18 cellular contexts compared by ENCODE assay signal in the genomic region with DNA sequence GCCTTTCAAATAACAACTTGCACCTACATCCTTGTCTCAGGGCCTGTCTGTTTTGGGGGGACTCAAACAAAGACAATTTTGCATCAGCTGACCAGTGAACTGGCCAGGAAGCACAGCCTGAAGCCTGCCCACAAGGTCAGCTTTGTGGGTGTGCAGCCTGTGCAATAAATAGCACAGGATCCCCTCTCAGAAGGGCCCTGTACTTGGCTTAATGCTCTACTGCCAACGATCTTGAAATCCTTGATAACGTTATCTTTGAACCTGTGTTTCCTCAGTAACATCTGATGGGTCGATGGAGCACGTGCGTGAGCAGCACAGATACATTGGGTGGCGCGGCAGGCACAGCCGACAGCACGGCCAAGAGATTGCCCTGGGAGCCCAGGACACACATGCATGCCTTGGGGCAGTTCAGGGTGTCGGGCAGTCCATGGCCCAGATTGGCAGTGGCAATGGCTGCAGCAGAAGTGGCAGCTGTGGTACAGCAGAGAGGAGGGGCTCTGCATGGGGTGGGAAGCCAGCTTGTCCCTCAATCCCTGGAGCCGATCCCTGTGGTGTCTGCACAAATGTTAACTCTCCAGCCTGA. TPM values are rescaled to one million over a fixed set of nuclear protein-coding genes. Genes with fewer than 3 reads are reported as not detected.
DNase-seq lines count a peak whose midpoint lies in the region; ATAC-seq and TF ChIP-seq lines count a peak whose summit lies in the region.
"Had no signal": no experiment of that assay in that cellular context is flagged by ENCODE, and none has a peak within 500 bp of the region (broad histone marks: within the 10 kb centered on the region; RNA-seq: fewer than 3 reads in every experiment).

No MANE protein-coding gene starts in this region.

- 44 to 60% (median 52%) methylated on average over 8 to 11 of the region's 11 CpGs for WGBS in heart left ventricle, 4 donors

- no peak overlapping the region for H3K4me3 ChIP-seq in BE2C (ENCODE audit: low read depth, low read length)
- no peak overlapping the region for H3K4me3 ChIP-seq in heart left ventricle
- H3K4me3 ChIP-seq in uterus = no peak overlapping the region
- H3K4me3 ChIP-seq: HAP-1, Peyer's patch, SK-N-MC had no signal

- H3K27me3 ChIP-seq in BE2C = no peaks in the 10 kb centered on the region
- H3K27me3 ChIP-seq in heart left ventricle = peaks cover 0 to 49% (median 0%) of the 10 kb centered on the region in 9 donors
- H3K27me3 ChIP-seq in uterus = no peaks in the 10 kb centered on the region
- H3K27me3 ChIP-seq: Peyer's patch had no signal

- H3K9me3 ChIP-seq in BE2C (no peaks in the 10 kb centered on the region), heart left ventricle (no peaks in the 10 kb centered on the region), uterus (no peaks in the 10 kb centered on the region)
- H3K9me3 ChIP-seq: HAP-1, Peyer's patch had no signal

- TF ChIP-seq POLR2A in heart left ventricle (IDR thresholded peaks at IDR 0.05) (no peak), uterus (IDR thresholded peaks at IDR 0.05) (no peak)

- H3K27ac ChIP-seq in heart left ventricle (peak overlapping the region in 2 of 12 donors; percentile 15 to 19), uterus (no peak overlapping the region)
- H3K27ac ChIP-seq: C4-2B, KMS-11, Peyer's patch, SK-N-MC had no signal

- intact Hi-C loops in heart left ventricle (cut with DNase I) = no loop called here
- intact Hi-C loops in uterus (cut with DNase I; ENCODE audit: low total_unique reads) = no loop called here

- peak; percentile 46 for DNase-seq in BE2C
- DNase-seq in NCI-H69 (lab: John Stamatoyannopoulos, UW) = peak; percentile 28
- DNase-seq in heart left ventricle = peak; percentile 35 to 81 (median 66)
- peak; percentile 23 for DNase-seq in mucosa of gallbladder (ENCODE audit: low spot score)
- DNase-seq in uterus = no peak
- no peak for DNase-seq in stimulated activated naive CD4-positive, alpha-beta T cell (lab: John Stamatoyannopoulos, UW)
- DNase-seq: DMS79 treated with DMSO at 0.1 percent for 48 hours; MV-4-11; NCI-H1694 treated with DMSO at 0.1 percent for 48 hours; NCI-H345; NCI-H524 treated with DMSO at 0.1 percent for 48 hours; NK-92 treated with Interleukin-12 subunit alpha and Interleukin-12 subunit beta, amount 100 ng/mL, for 24 hours; Peyer's patch had no signal

- H3K4me1 ChIP-seq in BE2C (no peaks in the 10 kb centered on the region; the same call in 1 of the 2 replicates), heart left ventricle (peaks cover 0 to 3% (median 0%) of the 10 kb centered on the region in 12 donors), uterus (no peaks in the 10 kb centered on the region)
- H3K4me1 ChIP-seq: HAP-1, Peyer's patch had no signal

- H3K36me3 ChIP-seq in BE2C (no peaks in the 10 kb centered on the region), heart left ventricle (no peaks in the 10 kb centered on the region), uterus (no peaks in the 10 kb centered on the region)
- H3K36me3 ChIP-seq: HAP-1, Peyer's patch had no signal

- no peak for TF ChIP-seq CTCF in BE2C (IDR thresholded peaks at IDR 0.05; ENCODE audit: low read depth, low read length)
- TF ChIP-seq CTCF in heart left ventricle (IDR thresholded peaks at IDR 0.05) = no peak
- TF ChIP-seq CTCF in uterus (IDR thresholded peaks at IDR 0.05) = no peak

- ATAC-seq in heart left ventricle = peak; percentile 92 to 94 (median 93)
- ATAC-seq in GM21576 (IDR thresholded peaks at IDR 0.05; ENCODE audit: unreplicated experiment) = no peak

RNA-seq across cellular contexts. Expression of a gene that starts 58.8 kb away (rescaled TPM):
- polyA plus RNA-seq in BE2C (2012; ENCODE audit: insufficient read depth, insufficient read length, low read depth) = 150 TPM
- 10 to 100 TPM; 35.8 to 93.6 (median 51.0) TPM for total RNA-seq in heart left ventricle
- polyA plus RNA-seq in heart left ventricle = 10 to 100 TPM; 28.5 to 61.0 TPM
- total RNA-seq in mucosa of gallbladder = 111 TPM
- total RNA-seq in uterus = 100 to 1,000 TPM in 1 of 4 donors, 10 to 100 TPM in 3; 66.8 to 130 (median 94.5) TPM

Comparison
In these comparisons a context has a peak if more than half of its experiments do, and no peak if none do; other contexts are left out.
1. DNase-seq: peak in BE2C (single experiment), NCI-H69 (single experiment), heart left ventricle (5 of 5) and mucosa of gallbladder (single experiment); none in uterus (0 of 2) and stimulated activated naive CD4-positive, alpha-beta T cell (0 of 6).